8 cellular contexts compared by ENCODE assay signal in the genomic region with DNA sequence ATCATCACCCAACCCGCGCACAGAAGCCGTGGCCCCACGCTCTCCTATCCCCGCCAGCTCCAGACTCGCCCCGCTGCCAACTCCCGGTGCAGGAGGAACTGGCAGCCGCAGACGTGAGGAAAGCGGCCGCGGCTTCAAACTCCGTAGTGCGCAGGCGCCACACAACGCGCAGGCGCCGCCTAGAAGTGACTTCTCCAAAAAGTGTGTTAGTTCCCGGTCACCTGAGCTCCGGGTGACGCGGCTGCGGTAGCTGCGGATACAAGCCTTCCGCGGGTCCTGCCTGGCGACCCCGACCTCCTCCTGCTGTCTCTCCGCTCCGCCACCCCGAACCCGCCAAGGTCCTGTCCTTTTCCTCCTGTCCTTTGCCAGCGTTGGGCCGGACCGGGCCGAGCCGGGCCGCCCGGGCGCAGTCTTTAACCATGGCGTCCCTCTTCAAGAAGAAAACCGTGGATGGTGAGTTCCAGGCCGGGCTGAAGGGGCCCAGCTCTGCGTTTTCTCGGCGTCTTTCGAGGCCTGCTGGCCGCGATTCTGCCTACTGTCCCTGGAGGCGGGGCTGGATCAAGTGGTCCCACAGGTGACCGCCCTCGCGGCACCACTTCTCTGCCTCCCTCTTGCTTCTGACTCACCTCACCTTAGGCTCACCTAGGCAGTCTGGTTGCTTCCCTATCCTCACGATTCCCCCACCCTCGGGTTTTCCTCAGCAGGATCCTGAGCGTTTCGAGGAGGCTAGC.
A peak's percentile ranks its signal among the peaks of the same experiment; 100 is the strongest.
DNase-seq lines count a peak whose midpoint lies in the region; ATAC-seq and TF ChIP-seq lines count a peak whose summit lies in the region.

A gene with protein sequence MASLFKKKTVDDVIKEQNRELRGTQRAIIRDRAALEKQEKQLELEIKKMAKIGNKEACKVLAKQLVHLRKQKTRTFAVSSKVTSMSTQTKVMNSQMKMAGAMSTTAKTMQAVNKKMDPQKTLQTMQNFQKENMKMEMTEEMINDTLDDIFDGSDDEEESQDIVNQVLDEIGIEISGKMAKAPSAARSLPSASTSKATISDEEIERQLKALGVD (plus strand): TSS at position 206 of the 731 bp plus-strand sequence. CDS start 214 bp downstream, at position 420.

- peaks cover 44% of the 10 kb centered on the region for H3K4me1 Mint-ChIP-seq in activated naive CD4-positive, alpha-beta T cell treated with anti-CD3 and anti-CD28 coated beads, Interleukin-2, amount 50 U/mL, for 24 hours

- peak within 1 kb of the TSS; percentile 98 for H3K27ac Mint-ChIP-seq in activated naive CD4-positive, alpha-beta T cell treated with anti-CD3 and anti-CD28 coated beads, Interleukin-2, amount 50 U/mL, for 24 hours

- H3K4me3 Mint-ChIP-seq in activated naive CD4-positive, alpha-beta T cell treated with anti-CD3 and anti-CD28 coated beads, Interleukin-2, amount 50 U/mL, for 24 hours = peak within 1 kb of the TSS; percentile 99

- ATAC-seq in HG02623 (IDR thresholded peaks at IDR 0.05; ENCODE audit: unreplicated experiment) (peak; percentile 97), SK-N-SH treated with all-trans-retinoic acid at 6 μM for 48 hours (peak; percentile 97)

- H3K27me3 Mint-ChIP-seq in activated naive CD4-positive, alpha-beta T cell treated with anti-CD3 and anti-CD28 coated beads, Interleukin-2, amount 50 U/mL, for 24 hours = peaks cover 3% of the 10 kb centered on the region

- DNase-seq in GM10266 (ENCODE audit: extremely low spot score) (peak; percentile 80), NCI-H1092 treated with DMSO at 0.1 percent for 48 hours (lab: John Stamatoyannopoulos, UW) (peak; percentile 86), globus pallidus (ENCODE audit: low spot score) (peak; percentile 92), nucleus accumbens (lab: John Stamatoyannopoulos, UW) (peak; percentile 55 to 95 (median 87)), superior temporal gyrus (ENCODE audit: extremely low spot score) (peak; percentile 97)

- peaks cover 9% of the 10 kb centered on the region for H3K36me3 Mint-ChIP-seq in activated naive CD4-positive, alpha-beta T cell treated with anti-CD3 and anti-CD28 coated beads, Interleukin-2, amount 50 U/mL, for 24 hours

- TF ChIP-seq CTCF in GM10266 (IDR thresholded peaks at IDR 0.05; ENCODE audit: control insufficient read depth, insufficient read depth, low read depth, missing control alignments) = no peak

- no peaks in the 10 kb centered on the region for H3K9me3 Mint-ChIP-seq in activated naive CD4-positive, alpha-beta T cell treated with anti-CD3 and anti-CD28 coated beads, Interleukin-2, amount 50 U/mL, for 24 hours

TF ChIP-seq in SK-N-SH treated with all-trans-retinoic acid at 6 μM for 48 hours, 23 proteins besides CTCF, POLR2A, EP300 and RAD21:
- TF ChIP-seq SNAI2 (CRISPR knock-in tag; IDR thresholded peaks at IDR 0.05) (no peak), ESRRG (CRISPR knock-in tag; IDR thresholded peaks at IDR 0.05) (no peak), RARB (CRISPR knock-in tag; IDR thresholded peaks at IDR 0.05) (no peak), PPARA (CRISPR knock-in tag; IDR thresholded peaks at IDR 0.05; ENCODE audit: borderline replicate concordance) (no peak)
- TF ChIP-seq, protein P1, sequence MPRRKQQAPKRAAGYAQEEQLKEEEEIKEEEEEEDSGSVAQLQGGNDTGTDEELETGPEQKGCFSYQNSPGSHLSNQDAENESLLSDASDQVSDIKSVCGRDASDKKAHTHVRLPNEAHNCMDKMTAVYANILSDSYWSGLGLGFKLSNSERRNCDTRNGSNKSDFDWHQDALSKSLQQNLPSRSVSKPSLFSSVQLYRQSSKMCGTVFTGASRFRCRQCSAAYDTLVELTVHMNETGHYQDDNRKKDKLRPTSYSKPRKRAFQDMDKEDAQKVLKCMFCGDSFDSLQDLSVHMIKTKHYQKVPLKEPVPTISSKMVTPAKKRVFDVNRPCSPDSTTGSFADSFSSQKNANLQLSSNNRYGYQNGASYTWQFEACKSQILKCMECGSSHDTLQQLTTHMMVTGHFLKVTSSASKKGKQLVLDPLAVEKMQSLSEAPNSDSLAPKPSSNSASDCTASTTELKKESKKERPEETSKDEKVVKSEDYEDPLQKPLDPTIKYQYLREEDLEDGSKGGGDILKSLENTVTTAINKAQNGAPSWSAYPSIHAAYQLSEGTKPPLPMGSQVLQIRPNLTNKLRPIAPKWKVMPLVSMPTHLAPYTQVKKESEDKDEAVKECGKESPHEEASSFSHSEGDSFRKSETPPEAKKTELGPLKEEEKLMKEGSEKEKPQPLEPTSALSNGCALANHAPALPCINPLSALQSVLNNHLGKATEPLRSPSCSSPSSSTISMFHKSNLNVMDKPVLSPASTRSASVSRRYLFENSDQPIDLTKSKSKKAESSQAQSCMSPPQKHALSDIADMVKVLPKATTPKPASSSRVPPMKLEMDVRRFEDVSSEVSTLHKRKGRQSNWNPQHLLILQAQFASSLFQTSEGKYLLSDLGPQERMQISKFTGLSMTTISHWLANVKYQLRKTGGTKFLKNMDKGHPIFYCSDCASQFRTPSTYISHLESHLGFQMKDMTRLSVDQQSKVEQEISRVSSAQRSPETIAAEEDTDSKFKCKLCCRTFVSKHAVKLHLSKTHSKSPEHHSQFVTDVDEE (CRISPR knock-in tag; IDR thresholded peaks at IDR 0.05) = no peak
- TF ChIP-seq, protein P2, sequence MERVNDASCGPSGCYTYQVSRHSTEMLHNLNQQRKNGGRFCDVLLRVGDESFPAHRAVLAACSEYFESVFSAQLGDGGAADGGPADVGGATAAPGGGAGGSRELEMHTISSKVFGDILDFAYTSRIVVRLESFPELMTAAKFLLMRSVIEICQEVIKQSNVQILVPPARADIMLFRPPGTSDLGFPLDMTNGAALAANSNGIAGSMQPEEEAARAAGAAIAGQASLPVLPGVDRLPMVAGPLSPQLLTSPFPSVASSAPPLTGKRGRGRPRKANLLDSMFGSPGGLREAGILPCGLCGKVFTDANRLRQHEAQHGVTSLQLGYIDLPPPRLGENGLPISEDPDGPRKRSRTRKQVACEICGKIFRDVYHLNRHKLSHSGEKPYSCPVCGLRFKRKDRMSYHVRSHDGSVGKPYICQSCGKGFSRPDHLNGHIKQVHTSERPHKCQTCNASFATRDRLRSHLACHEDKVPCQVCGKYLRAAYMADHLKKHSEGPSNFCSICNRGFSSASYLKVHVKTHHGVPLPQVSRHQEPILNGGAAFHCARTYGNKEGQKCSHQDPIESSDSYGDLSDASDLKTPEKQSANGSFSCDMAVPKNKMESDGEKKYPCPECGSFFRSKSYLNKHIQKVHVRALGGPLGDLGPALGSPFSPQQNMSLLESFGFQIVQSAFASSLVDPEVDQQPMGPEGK (CRISPR knock-in tag; IDR thresholded peaks at IDR 0.05; ENCODE audit: borderline replicate concordance) = no peak
- TF ChIP-seq, protein P3, sequence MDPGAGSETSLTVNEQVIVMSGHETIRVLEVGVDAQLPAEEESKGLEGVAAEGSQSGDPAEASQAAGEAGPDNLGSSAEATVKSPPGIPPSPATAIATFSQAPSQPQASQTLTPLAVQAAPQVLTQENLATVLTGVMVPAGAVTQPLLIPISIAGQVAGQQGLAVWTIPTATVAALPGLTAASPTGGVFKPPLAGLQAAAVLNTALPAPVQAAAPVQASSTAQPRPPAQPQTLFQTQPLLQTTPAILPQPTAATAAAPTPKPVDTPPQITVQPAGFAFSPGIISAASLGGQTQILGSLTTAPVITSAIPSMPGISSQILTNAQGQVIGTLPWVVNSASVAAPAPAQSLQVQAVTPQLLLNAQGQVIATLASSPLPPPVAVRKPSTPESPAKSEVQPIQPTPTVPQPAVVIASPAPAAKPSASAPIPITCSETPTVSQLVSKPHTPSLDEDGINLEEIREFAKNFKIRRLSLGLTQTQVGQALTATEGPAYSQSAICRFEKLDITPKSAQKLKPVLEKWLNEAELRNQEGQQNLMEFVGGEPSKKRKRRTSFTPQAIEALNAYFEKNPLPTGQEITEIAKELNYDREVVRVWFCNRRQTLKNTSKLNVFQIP (CRISPR knock-in tag; IDR thresholded peaks at IDR 0.05; ENCODE audit: borderline replicate concordance, low read depth) = no peak

Comparison
In these comparisons a context has a peak if more than half of its experiments do, and no peak if none do; other contexts are left out.
1. Peak in every context shown above with its lines: DNase-seq and ATAC-seq.